In genomic region chr1:147242449-147243227, GRCh38 we compare ENCODE assay signal across 8 cellular contexts. TPM values are rescaled to one million over a fixed set of nuclear protein-coding genes. Genes with fewer than 3 reads are reported as not detected.
DNase-seq lines count a peak whose midpoint lies in the region; ATAC-seq and TF ChIP-seq lines count a peak whose summit lies in the region.

CHD1L (plus strand) TSS chr1:147242684; CDS start chr1:147242704, 20 bp downstream.

- peaks cover 0 to 1% (median 0%) of the 10 kb centered on the region in 7 donors for H3K9me3 Mint-ChIP-seq in CD4-positive, CD25-positive, alpha-beta regulatory T cell

- peaks cover 16% of the 10 kb centered on the region for H3K4me1 ChIP-seq in CD4-positive, CD25-positive, alpha-beta regulatory T cell (ENCODE audit: control insufficient read depth, insufficient read depth, low read length, poor library complexity, severe bottlenecking)

- no peaks in the 10 kb centered on the region for H3K27me3 ChIP-seq in CD4-positive, CD25-positive, alpha-beta regulatory T cell (ENCODE audit: control insufficient read depth, insufficient read depth, low read length)
- H3K27me3 ChIP-seq in dorsolateral prefrontal cortex: no peaks in the 10 kb centered on the region

- no peaks in the 10 kb centered on the region for H3K36me3 ChIP-seq in CD4-positive, CD25-positive, alpha-beta regulatory T cell (ENCODE audit: control insufficient read depth, insufficient read depth, low read length)

- no peak for TF ChIP-seq POLR2A in lower leg skin (IDR thresholded peaks at IDR 0.05)

- peaks cover 16 to 43% (median 26%) of the 10 kb centered on the region in 4 donors for H3K4me1 Mint-ChIP-seq in CD4-positive, CD25-positive, alpha-beta regulatory T cell

- H3K4me3 ChIP-seq in CD4-positive, CD25-positive, alpha-beta regulatory T cell (ENCODE audit: low read depth, low read length): peak within 1 kb of the TSS; percentile 94
- H3K4me3 ChIP-seq in dorsolateral prefrontal cortex (peak within 1 kb of the TSS; percentile 61 to 100 (median 93)), lower leg skin (ENCODE audit: low read depth, poor library complexity, severe bottlenecking) (peak within 1 kb of the TSS; percentile 80)

- H3K4me3 Mint-ChIP-seq in CD4-positive, CD25-positive, alpha-beta regulatory T cell: peak within 1 kb of the TSS; percentile 93 to 98 (median 96)

- ATAC-seq in CD4-positive, CD25-positive, alpha-beta regulatory T cell (ENCODE audit: low read depth in 2 of 2): peak; percentile 90 to 91
- ATAC-seq in GM19397 (IDR thresholded peaks at IDR 0.05; ENCODE audit: unreplicated experiment) (peak; percentile 91), HG03571 (IDR thresholded peaks at IDR 0.05; ENCODE audit: unreplicated experiment) (peak; percentile 90)

- H3K27me3 Mint-ChIP-seq in CD4-positive, CD25-positive, alpha-beta regulatory T cell: no peaks in the 10 kb centered on the region

- no peaks in the 10 kb centered on the region for H3K36me3 Mint-ChIP-seq in CD4-positive, CD25-positive, alpha-beta regulatory T cell

- intact Hi-C loops in dorsolateral prefrontal cortex (cut with DNase I) (loop anchor here (1.0 to 2.0 kb wide), 2 partner anchors 22 to 70 kb away; partner anchors contain the start of gene PRKAB2 (in 2 of the 2)), lower leg skin (cut with DNase I; ENCODE audit: low total_unique reads) (loop anchor here (5.0 kb wide), 1 partner anchor 70 kb away; the partner anchor contains the start of gene PRKAB2)

- H3K9me3 ChIP-seq in CD4-positive, CD25-positive, alpha-beta regulatory T cell (ENCODE audit: control insufficient read depth in 2 of 2, low read length in 2 of 2): no peaks in the 10 kb centered on the region

- WGBS in lower leg skin, 2 donors: 0 to 1% methylated on average over 15 to 35 of the region's 82 CpGs

- TF ChIP-seq CTCF in dorsolateral prefrontal cortex (IDR thresholded peaks at IDR 0.05 in 54 of 56, conservative IDR thresholded peaks at IDR 0.05 in 2 of 56; ENCODE audit: low read depth in 1 of 56, partially characterized antibody in 56 of 56): peak; percentile 63 to 98 (median 87)
- TF ChIP-seq CTCF in lower leg skin (IDR thresholded peaks at IDR 0.05): no peak

- H3K27ac Mint-ChIP-seq in CD4-positive, CD25-positive, alpha-beta regulatory T cell: peak within 1 kb of the TSS in 2 of 3 donors; percentile 80 to 86

- peak within 1 kb of the TSS; percentile 76 for H3K27ac ChIP-seq in CD4-positive, CD25-positive, alpha-beta regulatory T cell (ENCODE audit: insufficient read depth, low read length, poor library complexity, severe bottlenecking)
- H3K27ac ChIP-seq in dorsolateral prefrontal cortex: peak within 1 kb of the TSS; percentile 13 to 98 (median 93)

- peak; percentile 87 to 97 (median 93) for DNase-seq in CD4-positive, CD25-positive, alpha-beta regulatory T cell
- DNase-seq in NCI-H774 (lab: John Stamatoyannopoulos, UW) (peak; percentile 95), dorsolateral prefrontal cortex (peak; percentile 91 to 95 (median 93)), lower leg skin (ENCODE audit: low spot score in 2 of 2) (peak; percentile 94 to 99)
- DNase-seq in activated CD4-positive, alpha-beta T cell treated with anti-CD3 and anti-CD28 coated beads, Interleukin-2, amount 50 U/mL, for 48 hours: peak; percentile 93 to 94
- peak; percentile 88 to 92 for DNase-seq in stimulated activated CD4-positive, alpha-beta T cell treated with anti-CD3 and anti-CD28 coated beads, Interleukin-4, amount 100 ng/mL, for 48 hours (ENCODE audit: low read depth in 2 of 2)

RNA-seq across cellular contexts. Expression of gene CHD1L, which starts in this region (rescaled TPM):
- total RNA-seq in CD4-positive, CD25-positive, alpha-beta regulatory T cell: 25.3 TPM
- polyA plus RNA-seq in CD4-positive, CD25-positive, alpha-beta regulatory T cell: 10 to 100 TPM; 11.9 to 19.2 (median 15.1) TPM
- 10 to 100 TPM; 27.3 to 72.3 (median 39.1) TPM for total RNA-seq in dorsolateral prefrontal cortex
- total RNA-seq in lower leg skin: 10 to 100 TPM; 12.7 to 20.6 (median 16.9) TPM

Comparison
In these comparisons a context has a peak if more than half of its experiments do, and no peak if none do; other contexts are left out.
1. Peak in every context shown above with its lines: DNase-seq, ATAC-seq, H3K4me3 ChIP-seq and H3K27ac ChIP-seq.
2. CTCF ChIP-seq: peak in dorsolateral prefrontal cortex (56 of 56); none in lower leg skin (0 of 3).